Comparison of ENCODE assay signal across 26 cellular contexts in genomic region chr12:10242539-10242938, GRCh38. TPM values are rescaled to one million over a fixed set of nuclear protein-coding genes. Genes with fewer than 3 reads are reported as not detected.
DNase-seq lines count a peak whose midpoint lies in the region; ATAC-seq and TF ChIP-seq lines count a peak whose summit lies in the region.
"Had no signal": no experiment of that assay in that cellular context is flagged by ENCODE, and none has a peak within 500 bp of the region (broad histone marks: within the 10 kb centered on the region; RNA-seq: fewer than 3 reads in every experiment).

No MANE protein-coding gene starts in this region.

- H3K9me3 Mint-ChIP-seq in memory B cell = no peaks in the 10 kb centered on the region
- H3K9me3 Mint-ChIP-seq: activated CD4-positive, alpha-beta memory T cell treated with anti-CD3 and anti-CD28 coated beads for 36 hours; activated naive CD4-positive, alpha-beta T cell treated with anti-CD3 and anti-CD28 coated beads, Interleukin-2, amount 10 ng/mL, durations not matched to agents 7 days and 5 days; activated T-helper 1 cell treated with anti-CD3 and anti-CD28 coated beads, Interleukin-12 subunit alpha, Interleukin-12 subunit beta, Interleukin-2, Interleukin-4 antibody, amounts not matched to agents 30 ng/mL and 10 ng/mL and 1 ng/mL, durations not matched to agents 14 hours and 24 hours and 36 hours; HFFc6; neural crest cell; stimulated activated naive B cell treated with anti-CD40 and anti-IgM and Interleukin-4, amounts not matched to agents 10 μg/mL and 1 μg/mL and 100 μg/mL, for 72 hours had no signal

- no peak for DNase-seq in memory B cell (ENCODE audit: low spot score in 2 of 2)
- no peak for DNase-seq in GM13976 (ENCODE audit: low spot score)
- no peak for DNase-seq in cerebellum (ENCODE audit: low spot score)
- no peak for DNase-seq in globus pallidus (ENCODE audit: low spot score)
- DNase-seq: activated CD4-positive, alpha-beta memory T cell treated with anti-CD3 and anti-CD28 coated beads for 36 hours; activated naive CD4-positive, alpha-beta T cell treated with anti-CD3 and anti-CD28 coated beads, Interleukin-2, amount 10 ng/mL, durations not matched to agents 7 days and 5 days; C1 segment of cervical spinal cord; Caco-2; GDM1; HFFc6; mucosa of descending colon; NCI-H1930; NCI-H2171 treated with DMSO at 0.1 percent for 48 hours; NCI-H510A treated with DMSO at 0.1 percent for 48 hours; ovary; SIG-M5; stimulated activated CD4-positive, alpha-beta T cell treated with anti-CD3 and anti-CD28 coated beads, Interleukin-15, amount 100 ng/mL, for 24 hours; stimulated activated naive B cell treated with anti-CD40 and anti-IgM and Interleukin-4, amounts not matched to agents 10 μg/mL and 1 μg/mL and 100 μg/mL, for 72 hours; SW 1271; upper lobe of right lung had no signal

- ATAC-seq in HG02885 (IDR thresholded peaks at IDR 0.05; ENCODE audit: poor library complexity, unreplicated experiment) = peak; percentile 42
- peak; percentile 29 for ATAC-seq in memory B cell (ENCODE audit: low read depth)
- ATAC-seq: mucosa of descending colon; stimulated activated naive B cell treated with anti-CD40 and anti-IgM and Interleukin-4, amounts not matched to agents 10 μg/mL and 1 μg/mL and 100 μg/mL, for 72 hours; upper lobe of right lung had no signal

- H3K9me3 ChIP-seq in DOHH2 (ENCODE audit: control insufficient read depth, insufficient read depth, low read length) = peaks cover 1% of the 10 kb centered on the region
- H3K9me3 ChIP-seq: Caco-2, mucosa of descending colon, ovary, suprapubic skin, upper lobe of right lung had no signal

- no peaks in the 10 kb centered on the region for H3K9me2 ChIP-seq in DOHH2 (replicated peaks; ENCODE audit: control insufficient read depth, low read length)

- H3K27me3 Mint-ChIP-seq in memory B cell = peaks cover 11% of the 10 kb centered on the region

- H3F3A ChIP-seq in DOHH2 (ENCODE audit: control insufficient read depth, insufficient read depth) = 0 out of 2 replicates have a peak, but pooled peaks cover 14% of the 10 kb centered on the region

- peaks cover 3% of the 10 kb centered on the region for H3K36me3 ChIP-seq in DOHH2 (ENCODE audit: control insufficient read depth, low read length)
- H3K36me3 ChIP-seq: ovary, suprapubic skin, upper lobe of right lung had no signal

- H3K4me3 ChIP-seq in DOHH2 (ENCODE audit: low read length) = peak overlapping the region; percentile 59
- H3K4me3 ChIP-seq: mucosa of descending colon, ovary, suprapubic skin, upper lobe of right lung had no signal

- H3K27ac Mint-ChIP-seq in memory B cell = no peak overlapping the region
- H3K27ac Mint-ChIP-seq: activated CD4-positive, alpha-beta memory T cell treated with anti-CD3 and anti-CD28 coated beads for 36 hours; activated naive CD4-positive, alpha-beta T cell treated with anti-CD3 and anti-CD28 coated beads, Interleukin-2, amount 10 ng/mL, durations not matched to agents 7 days and 5 days; activated T-helper 1 cell treated with anti-CD3 and anti-CD28 coated beads, Interleukin-12 subunit alpha, Interleukin-12 subunit beta, Interleukin-2, Interleukin-4 antibody, amounts not matched to agents 30 ng/mL and 10 ng/mL and 1 ng/mL, durations not matched to agents 14 hours and 24 hours and 36 hours; HFFc6; stimulated activated naive B cell treated with anti-CD40 and anti-IgM and Interleukin-4, amounts not matched to agents 10 μg/mL and 1 μg/mL and 100 μg/mL, for 72 hours had no signal

- H4K20me1 ChIP-seq in DOHH2 (ENCODE audit: control insufficient read depth, insufficient read depth, low read depth, low read length) = no peaks in the 10 kb centered on the region

- H3K4me2 ChIP-seq in DOHH2 (ENCODE audit: low read length) = peak overlapping the region; percentile 76

- no peaks in the 10 kb centered on the region for H3K79me2 ChIP-seq in DOHH2 (ENCODE audit: control insufficient read depth, low read length)

- H3K27ac ChIP-seq in DOHH2 (ENCODE audit: low read depth, low read length) = peak overlapping the region; percentile 67
- H3K27ac ChIP-seq: ovary, suprapubic skin, upper lobe of right lung had no signal

- H3K36me3 Mint-ChIP-seq in memory B cell = no peaks in the 10 kb centered on the region
- H3K36me3 Mint-ChIP-seq: activated CD4-positive, alpha-beta memory T cell treated with anti-CD3 and anti-CD28 coated beads for 36 hours; activated naive CD4-positive, alpha-beta T cell treated with anti-CD3 and anti-CD28 coated beads, Interleukin-2, amount 10 ng/mL, durations not matched to agents 7 days and 5 days; stimulated activated naive B cell treated with anti-CD40 and anti-IgM and Interleukin-4, amounts not matched to agents 10 μg/mL and 1 μg/mL and 100 μg/mL, for 72 hours had no signal

- in situ Hi-C loops in GM13976 (cut with MboI; ENCODE audit: low sequenced_read_pairs, unreplicated experiment) = loop anchor here (25.0 kb wide), 2 partner anchors 445 to 1245 kb away; no protein-coding TSS in a partner anchor

- no peaks in the 10 kb centered on the region for H3K27me3 ChIP-seq in DOHH2 (ENCODE audit: control insufficient read depth, low read length)
- H3K27me3 ChIP-seq: ovary, suprapubic skin, upper lobe of right lung had no signal

- H3K4me1 Mint-ChIP-seq in memory B cell = peaks cover 9% of the 10 kb centered on the region
- H3K4me1 Mint-ChIP-seq: neural crest cell had no signal

- no peak overlapping the region for H3K4me3 Mint-ChIP-seq in memory B cell
- H3K4me3 Mint-ChIP-seq: activated CD4-positive, alpha-beta memory T cell treated with anti-CD3 and anti-CD28 coated beads for 36 hours; activated naive CD4-positive, alpha-beta T cell treated with anti-CD3 and anti-CD28 coated beads, Interleukin-2, amount 10 ng/mL, durations not matched to agents 7 days and 5 days; activated T-helper 1 cell treated with anti-CD3 and anti-CD28 coated beads, Interleukin-12 subunit alpha, Interleukin-12 subunit beta, Interleukin-2, Interleukin-4 antibody, amounts not matched to agents 30 ng/mL and 10 ng/mL and 1 ng/mL, durations not matched to agents 14 hours and 24 hours and 36 hours; HFFc6; neural crest cell; stimulated activated naive B cell treated with anti-CD40 and anti-IgM and Interleukin-4, amounts not matched to agents 10 μg/mL and 1 μg/mL and 100 μg/mL, for 72 hours had no signal

- no peak for TF ChIP-seq CTCF in DOHH2 (IDR thresholded peaks at IDR 0.05; ENCODE audit: low read depth, low read length, poor library complexity, severe bottlenecking)
- no peak for TF ChIP-seq CTCF in GM13976 (IDR thresholded peaks at IDR 0.05; ENCODE audit: borderline replicate concordance, control extremely low read depth, extremely low read depth, insufficient read depth, missing control alignments)

- TF ChIP-seq POLR2A in Raji (IDR thresholded peaks at IDR 0.05; ENCODE audit: insufficient read depth, low read depth, low read length) = 0 out of 2 replicates have a peak, but pooled peaks have one; percentile 14

- peaks cover 63% of the 10 kb centered on the region for H3K4me1 ChIP-seq in DOHH2 (ENCODE audit: control insufficient read depth, low read length)
- H3K4me1 ChIP-seq: Caco-2, suprapubic skin, upper lobe of right lung had no signal

RNA-seq across cellular contexts. Expression of gene GABARAPL1, which starts 29.9 kb away (rescaled TPM):
- total RNA-seq in cerebellum = 33.1 TPM
